ENCODE assay signal across 8 cellular contexts in genomic region chr6:31861919-31862343, GRCh38. TPM values are rescaled to one million over a fixed set of nuclear protein-coding genes. Genes with fewer than 3 reads are reported as not detected.
A peak's percentile ranks its signal among the peaks of the same experiment; 100 is the strongest.
DNase-seq lines count a peak whose midpoint lies in the region; ATAC-seq and TF ChIP-seq lines count a peak whose summit lies in the region.

No MANE protein-coding gene starts in this region.

- peak overlapping the region; percentile 90 for H3K4me3 ChIP-seq in OCI-LY3 (ENCODE audit: low read length)
- H3K4me3 ChIP-seq in neuron (ENCODE audit: low read length): peak overlapping the region; percentile 82

- peak overlapping the region; percentile 76 for H3K9ac ChIP-seq in OCI-LY3 (ENCODE audit: low read length)

- DNase-seq in CD4-positive, alpha-beta T cell: no peak
- DNase-seq in endothelial cell (ENCODE audit: low spot score) (no peak), MV-4-11 (lab: John Stamatoyannopoulos, UW) (no peak), NCI-H226 (no peak), GF-D8 (lab: John Stamatoyannopoulos, UW) (no peak), GM10248 (ENCODE audit: extremely low spot score) (no peak)

- TF ChIP-seq CTCF in CD4-positive, alpha-beta T cell (IDR thresholded peaks at IDR 0.05): no peak
- TF ChIP-seq CTCF in OCI-LY3 (IDR thresholded peaks at IDR 0.05; ENCODE audit: low read depth, low read length): no peak
- no peak for TF ChIP-seq CTCF in endothelial cell (IDR thresholded peaks at IDR 0.05; ENCODE audit: unreplicated experiment)
- TF ChIP-seq CTCF in GM10248 (IDR thresholded peaks at IDR 0.05; ENCODE audit: control extremely low read depth, extremely low read depth, low read depth, missing control alignments): no peak

- H4K20me1 ChIP-seq in OCI-LY3 (ENCODE audit: insufficient read depth, low read length): no peaks in the 10 kb centered on the region

- H3K4me3 Mint-ChIP-seq in CD4-positive, alpha-beta T cell: peak overlapping the region; percentile 88
- H3K4me3 Mint-ChIP-seq in endothelial cell (ENCODE audit: unreplicated experiment): peak overlapping the region; percentile 95

- intact Hi-C loops in CD4-positive, alpha-beta T cell (cut with DNase I, micrococcal nuclease): loop anchor here (1.0 to 10.0 kb wide), 5 partner anchors 28 to 1433 kb away; partner anchors contain the start of genes BAG6 (in 1 of the 2), EHMT2 (in 1 of the 2) and RGL2 (in 1 of the 2)

- H3K9me3 Mint-ChIP-seq in CD4-positive, alpha-beta T cell: no peaks in the 10 kb centered on the region
- H3K9me3 Mint-ChIP-seq in endothelial cell (ENCODE audit: unreplicated experiment): no peaks in the 10 kb centered on the region

- H3K27me3 Mint-ChIP-seq in CD4-positive, alpha-beta T cell: no peaks in the 10 kb centered on the region
- peaks cover 14% of the 10 kb centered on the region for H3K27me3 Mint-ChIP-seq in endothelial cell (ENCODE audit: unreplicated experiment)

- H3K36me3 ChIP-seq in OCI-LY3 (replicated peaks; ENCODE audit: low read depth, low read length) (peaks cover 3% of the 10 kb centered on the region), neuron (ENCODE audit: insufficient read depth, low read length) (peaks cover 14% of the 10 kb centered on the region)

- H2AFZ ChIP-seq in OCI-LY3 (ENCODE audit: low read depth, low read length) (no peak overlapping the region), neuron (ENCODE audit: low read depth, low read length) (no peak overlapping the region)

- H3K27me3 ChIP-seq in CD4-positive, alpha-beta T cell (ENCODE audit: control insufficient read depth, insufficient read depth, low read length): no peaks in the 10 kb centered on the region
- H3K27me3 ChIP-seq in OCI-LY3 (ENCODE audit: low read depth, low read length) (no peaks in the 10 kb centered on the region), neuron (ENCODE audit: insufficient read depth, low read length) (no peaks in the 10 kb centered on the region)

- no peak for ATAC-seq in CD4-positive, alpha-beta T cell (ENCODE audit: poor library complexity)

- H3K4me2 ChIP-seq in OCI-LY3 (ENCODE audit: low read length): peak overlapping the region; percentile 97

- H3K4me1 ChIP-seq in OCI-LY3 (ENCODE audit: low read length): peaks cover 5% of the 10 kb centered on the region
- peaks cover 17% of the 10 kb centered on the region for H3K4me1 ChIP-seq in neuron (ENCODE audit: insufficient read depth, low read length)

- no peaks in the 10 kb centered on the region for H3K9me3 ChIP-seq in CD4-positive, alpha-beta T cell (ENCODE audit: control insufficient read depth, low read length)
- H3K9me3 ChIP-seq in OCI-LY3 (ENCODE audit: insufficient read depth, low read length) (no peaks in the 10 kb centered on the region), neuron (ENCODE audit: low read length) (no peaks in the 10 kb centered on the region)

- peaks cover 6% of the 10 kb centered on the region for H3K79me2 ChIP-seq in OCI-LY3 (ENCODE audit: low read length)

- peaks cover 28% of the 10 kb centered on the region for H3K4me1 Mint-ChIP-seq in CD4-positive, alpha-beta T cell (ENCODE audit: low read depth)
- peaks cover 3% of the 10 kb centered on the region for H3K4me1 Mint-ChIP-seq in endothelial cell (ENCODE audit: unreplicated experiment)

- POLR2A ChIA-PET in CD4-positive, alpha-beta T cell (lab: Charles Lee): interaction anchor here (1.4 to 2.9 kb wide), 12 partner anchors 18 to 1110 kb away, joined by 7 to 36 read pairs (median 11); partner anchors contain the start of genes BAG6, DDX39B, EHMT2 and MSH5
- POLR2A ChIA-PET in GM10248 (lab: Yijun Ruan, JAX): interaction anchor here (1.1 to 1.6 kb wide), 5 partner anchors 9 to 59 kb away, joined by 3 to 9 read pairs (median 5); partner anchors contain the start of gene EHMT2

- peaks cover 41% of the 10 kb centered on the region for H3K36me3 Mint-ChIP-seq in CD4-positive, alpha-beta T cell (ENCODE audit: low read depth)
- H3K36me3 Mint-ChIP-seq in endothelial cell (ENCODE audit: low read depth, unreplicated experiment): peaks cover 6% of the 10 kb centered on the region

- CTCF ChIA-PET in CD4-positive, alpha-beta T cell (lab: Charles Lee): no interaction called here
- CTCF ChIA-PET in GM10248 (lab: Yijun Ruan, JAX): interaction anchor here (1.1 kb wide), 1 partner anchor 210 kb away, joined by 3 read pairs; the partner anchor contains the start of gene BAG6

- peak overlapping the region; percentile 75 for H3K27ac ChIP-seq in CD4-positive, alpha-beta T cell (ENCODE audit: low read depth, low read length)
- H3K27ac ChIP-seq in OCI-LY3 (ENCODE audit: low read length): peak overlapping the region; percentile 34; the same call in 1 of the 2 replicates

- peak overlapping the region; percentile 91 for H3K27ac Mint-ChIP-seq in CD4-positive, alpha-beta T cell
- H3K27ac Mint-ChIP-seq in endothelial cell (ENCODE audit: unreplicated experiment): peak overlapping the region; percentile 64

RNA-seq across cellular contexts. Expression of gene NEU1, which starts 0.7 kb away (rescaled TPM):
- 10 to 100 TPM; 19.7 to 21.1 TPM for total RNA-seq in CD4-positive, alpha-beta T cell
- total RNA-seq in endothelial cell (ENCODE audit: unreplicated experiment): 31.9 TPM

RNA-seq across cellular contexts. Expression of gene SLC44A4, which starts 16.9 kb away (rescaled TPM):
- total RNA-seq in CD4-positive, alpha-beta T cell: under 1 TPM in 1 of 2 experiments, not detected in 1; 0.20 TPM
- 1.6 TPM for total RNA-seq in endothelial cell (ENCODE audit: unreplicated experiment)

RNA-seq across cellular contexts. Expression of gene HSPA1B, which starts 34.4 kb away (rescaled TPM):
- total RNA-seq in CD4-positive, alpha-beta T cell: 1 to 10 TPM; 8.3 to 9.8 TPM
- total RNA-seq in endothelial cell (ENCODE audit: unreplicated experiment): 19.8 TPM

RNA-seq across cellular contexts. Expression of gene EHMT2, which starts 35.6 kb away (rescaled TPM):
- 10 to 100 TPM; 36.3 to 36.6 TPM for total RNA-seq in CD4-positive, alpha-beta T cell
- 53.4 TPM for total RNA-seq in endothelial cell (ENCODE audit: unreplicated experiment)

RNA-seq across cellular contexts. Expression of gene ZBTB12, which starts 40.0 kb away (rescaled TPM):
- total RNA-seq in CD4-positive, alpha-beta T cell: under 1 TPM; 0.28 to 0.33 TPM
- 9.0 TPM for total RNA-seq in endothelial cell (ENCODE audit: unreplicated experiment)
